ENCODE assay signal across 21 cellular contexts in genomic region chr6:56169366-56169765, GRCh38.
DNase-seq lines count a peak whose midpoint lies in the region; ATAC-seq, FAIRE-seq and TF ChIP-seq lines count a peak whose summit lies in the region.
"Had no signal": no experiment of that assay in that cellular context is flagged by ENCODE, and none has a peak within 500 bp of the region (broad histone marks: within the 10 kb centered on the region; RNA-seq: fewer than 3 reads in every experiment).

No MANE protein-coding gene starts in this region.

- dilution Hi-C loops in mammary epithelial cell (cut with HindIII; ENCODE audit: low sequenced_read_pairs): no loop called here
- dilution Hi-C loops in keratinocyte (cut with MboI; ENCODE audit: extremely low pct_ligation_motif_present, low sequenced_read_pairs): no loop called here

- ATAC-seq in SK-N-SH treated with all-trans-retinoic acid at 6 μM for 48 hours: no peak

- H3K27me3 ChIP-seq in mammary epithelial cell (ENCODE audit: insufficient read depth, low read length): no peaks in the 10 kb centered on the region
- no peaks in the 10 kb centered on the region for H3K27me3 ChIP-seq in breast epithelium
- no peaks in the 10 kb centered on the region for H3K27me3 ChIP-seq in bronchial epithelial cell (ENCODE audit: control insufficient read depth, insufficient read depth, low read length)
- H3K27me3 ChIP-seq in keratinocyte (ENCODE audit: control insufficient read depth, extremely low read depth, insufficient read depth, low read length): no peaks in the 10 kb centered on the region
- H3K27me3 ChIP-seq: BE2C; BLaER1 treated with 17β-estradiol and CSF1 and Interleukin-3, amounts not matched to agents 10 nM and 100 nM had no signal

- TF ChIP-seq CTCF in mammary epithelial cell (conservative IDR thresholded peaks at IDR 0.05 in 1 of 2, IDR thresholded peaks at IDR 0.05 in 1 of 2; ENCODE audit: extremely low read depth in 1 of 2, insufficient read depth in 1 of 2, low read depth in 1 of 2, low read length in 2 of 2) (no peak), breast epithelium (IDR thresholded peaks at IDR 0.05) (no peak), bronchial epithelial cell (IDR thresholded peaks at IDR 0.05; ENCODE audit: insufficient read depth, low read length, severe bottlenecking) (no peak), keratinocyte (optimal IDR thresholded peaks at IDR 0.05 in 1 of 3, IDR thresholded peaks at IDR 0.05 in 1 of 3, conservative IDR thresholded peaks at IDR 0.05 in 1 of 3; ENCODE audit: extremely low read depth in 1 of 3, insufficient read depth in 2 of 3, low read length in 3 of 3) (no peak)

- H3K9me3 ChIP-seq in mammary epithelial cell (replicated peaks; ENCODE audit: insufficient read depth, low read length) (peaks cover 6% of the 10 kb centered on the region), breast epithelium (peaks cover 16 to 24% of the 10 kb centered on the region in 2 donors), keratinocyte (ENCODE audit: control insufficient read depth, low read depth, low read length) (no peaks in the 10 kb centered on the region)
- H3K9me3 ChIP-seq: BE2C, HAP-1 had no signal

- H4K20me1 ChIP-seq in mammary epithelial cell (ENCODE audit: insufficient read depth, low read length) (no peaks in the 10 kb centered on the region), keratinocyte (ENCODE audit: control insufficient read depth, extremely low read depth, insufficient read depth, low read length) (no peaks in the 10 kb centered on the region)
- H4K20me1 ChIP-seq: BLaER1 treated with 17β-estradiol and CSF1 and Interleukin-3, amounts not matched to agents 10 nM and 100 nM had no signal

- peaks cover 4% of the 10 kb centered on the region for H3K4me1 ChIP-seq in mammary epithelial cell (ENCODE audit: insufficient read depth, low read length)
- no peaks in the 10 kb centered on the region for H3K4me1 ChIP-seq in breast epithelium
- peaks cover 8% of the 10 kb centered on the region for H3K4me1 ChIP-seq in keratinocyte (ENCODE audit: control insufficient read depth, extremely low read depth, insufficient read depth, low read length)
- H3K4me1 ChIP-seq: BE2C; BLaER1 treated with 17β-estradiol and CSF1 and Interleukin-3, amounts not matched to agents 10 nM and 100 nM; HAP-1 had no signal

- H3K9ac ChIP-seq in mammary epithelial cell (ENCODE audit: insufficient read depth, low read length): no peak overlapping the region
- no peak overlapping the region for H3K9ac ChIP-seq in keratinocyte (ENCODE audit: control insufficient read depth, extremely low read depth, insufficient read depth, low read length)
- H3K9ac ChIP-seq: BLaER1 treated with 17β-estradiol and CSF1 and Interleukin-3, amounts not matched to agents 10 nM and 100 nM had no signal

- peak; percentile 13 for DNase-seq in mammary epithelial cell
- DNase-seq in breast epithelium (ENCODE audit: low spot score in 2 of 2): no peak
- peak; percentile 74 for DNase-seq in bronchial epithelial cell (ENCODE audit: low read depth)
- no peak for DNase-seq in keratinocyte (ENCODE audit: low read depth, low spot score)
- DNase-seq in iPS-NIHi11 (ENCODE audit: low spot score): no peak
- DNase-seq: BE2C; CD4-positive, alpha-beta T cell; CD8-positive, alpha-beta memory T cell; DMS 273 treated with DMSO at 0.1 percent for 48 hours; DMS79; EL; GF-D8; GOT3 had no signal

- in situ Hi-C loops in mammary epithelial cell (cut with MboI; ENCODE audit: low sequenced_read_pairs in 2 of 2): no loop called here

- no TSS peak for BruUV-seq in mammary epithelial cell (replicated peaks; lab: Mats Ljungman, UMichigan)

- intact Hi-C loops in mammary epithelial cell (cut with micrococcal nuclease) (loop anchor here (5.0 kb wide), 1 partner anchor 112 kb away; no protein-coding TSS in a partner anchor), breast epithelium (cut with DNase I; ENCODE audit: low total_unique reads) (no loop called here)

- H3K27ac ChIP-seq in mammary epithelial cell (ENCODE audit: insufficient read depth, low read depth, low read length) (no peak overlapping the region), breast epithelium (no peak overlapping the region), keratinocyte (ENCODE audit: control insufficient read depth, insufficient read depth, low read length) (no peak overlapping the region)
- H3K27ac ChIP-seq: 22Rv1; BLaER1 treated with 17β-estradiol and CSF1 and Interleukin-3, amounts not matched to agents 10 nM and 100 nM had no signal

- WGBS in mammary epithelial cell (ENCODE audit: low coverage, missing lambda C conversion rate): 36% methylated on average over 1 of the region's 1 CpG

- FAIRE-seq in bronchial epithelial cell (lab: Jason Lieb, UNC): no peak
- peak; percentile 23 for FAIRE-seq in keratinocyte (lab: Jason Lieb, UNC)
- FAIRE-seq: A204.1, D721Med, GM12891, GM18507 had no signal

- H2AFZ ChIP-seq in mammary epithelial cell (ENCODE audit: low read depth, low read length) (no peak overlapping the region), keratinocyte (ENCODE audit: control insufficient read depth, low read length) (no peak overlapping the region)

- H3K9me1 ChIP-seq in keratinocyte (ENCODE audit: control insufficient read depth, extremely low read depth, insufficient read depth, low read length): no peaks in the 10 kb centered on the region

- H3K36me3 ChIP-seq in mammary epithelial cell (ENCODE audit: insufficient read depth, low read length): no peaks in the 10 kb centered on the region
- H3K36me3 ChIP-seq in breast epithelium: no peaks in the 10 kb centered on the region
- no peaks in the 10 kb centered on the region for H3K36me3 ChIP-seq in bronchial epithelial cell (ENCODE audit: control insufficient read depth, insufficient read depth, low read length)
- no peaks in the 10 kb centered on the region for H3K36me3 ChIP-seq in keratinocyte (ENCODE audit: control insufficient read depth in 2 of 2, extremely low read depth in 1 of 2, insufficient read depth in 2 of 2, low read length in 2 of 2)
- H3K36me3 ChIP-seq: BE2C; BLaER1 treated with 17β-estradiol and CSF1 and Interleukin-3, amounts not matched to agents 10 nM and 100 nM; HAP-1 had no signal

- no peak for TF ChIP-seq POLR2A in breast epithelium (IDR thresholded peaks at IDR 0.05)

- H3K79me2 ChIP-seq in mammary epithelial cell (ENCODE audit: insufficient read depth, low read length) (no peaks in the 10 kb centered on the region), keratinocyte (ENCODE audit: control insufficient read depth, insufficient read depth, low read length) (no peaks in the 10 kb centered on the region)

- H3K4me2 ChIP-seq in mammary epithelial cell (ENCODE audit: insufficient read depth, low read depth, low read length) (no peak overlapping the region), keratinocyte (ENCODE audit: control insufficient read depth, extremely low read depth, insufficient read depth, low read depth, low read length) (no peak overlapping the region)
- H3K4me2 ChIP-seq: BLaER1 treated with 17β-estradiol and CSF1 and Interleukin-3, amounts not matched to agents 10 nM and 100 nM had no signal

- H3K4me3 ChIP-seq in mammary epithelial cell (replicated peaks in 1 of 3; ENCODE audit: insufficient read depth in 1 of 3, low read depth in 2 of 3, low read length in 3 of 3) (no peak overlapping the region), breast epithelium (no peak overlapping the region), bronchial epithelial cell (ENCODE audit: low read depth, low read length) (no peak overlapping the region), keratinocyte (ENCODE audit: control insufficient read depth in 2 of 3, extremely low read depth in 1 of 3, insufficient read depth in 2 of 3, low read depth in 1 of 3, low read length in 3 of 3) (no peak overlapping the region)
- H3K4me3 ChIP-seq: BLaER1 treated with 17β-estradiol and CSF1 and Interleukin-3, amounts not matched to agents 10 nM and 100 nM; HAP-1 had no signal

- CTCF ChIA-PET in mammary epithelial cell (lab: Charles Lee; ENCODE audit: low non-redundant PET): no interaction called here

TF ChIP-seq in SK-N-SH treated with all-trans-retinoic acid at 6 μM for 48 hours, 23 proteins besides CTCF, POLR2A, EP300 and RAD21 (continues in another document):
- no peak for TF ChIP-seq SNAI2 (CRISPR knock-in tag; IDR thresholded peaks at IDR 0.05)
- no peak for TF ChIP-seq CSDC2 (CRISPR knock-in tag; IDR thresholded peaks at IDR 0.05)
- no peak for TF ChIP-seq ZFP30 (CRISPR knock-in tag; IDR thresholded peaks at IDR 0.05)
- TF ChIP-seq CREB5 (CRISPR knock-in tag; IDR thresholded peaks at IDR 0.05; ENCODE audit: low read depth): no peak
- no peak for TF ChIP-seq POU6F1 (CRISPR knock-in tag; IDR thresholded peaks at IDR 0.05; ENCODE audit: borderline replicate concordance, low read depth)
- no peak for TF ChIP-seq ESRRG (CRISPR knock-in tag; IDR thresholded peaks at IDR 0.05)
- no peak for TF ChIP-seq BACH2 (CRISPR knock-in tag; IDR thresholded peaks at IDR 0.05; ENCODE audit: borderline replicate concordance)
- TF ChIP-seq ARNTL (CRISPR knock-in tag; IDR thresholded peaks at IDR 0.05; ENCODE audit: borderline replicate concordance, low read depth): no peak
- no peak for TF ChIP-seq ZNF8 (CRISPR knock-in tag; IDR thresholded peaks at IDR 0.05)
- no peak for TF ChIP-seq ISL1 (CRISPR knock-in tag; IDR thresholded peaks at IDR 0.05)
- TF ChIP-seq ZC3H10 (CRISPR knock-in tag; IDR thresholded peaks at IDR 0.05): no peak

Comparison
In these comparisons a context has a peak if more than half of its experiments do, and no peak if none do; other contexts are left out.
1. DNase-seq: peak in mammary epithelial cell (single experiment) and bronchial epithelial cell (single experiment); none in breast epithelium (0 of 2), keratinocyte (single experiment) and iPS-NIHi11 (single experiment).